16 cellular contexts compared by ENCODE assay signal in genomic region chr6:47439348-47439668, GRCh38. TPM values are rescaled to one million over a fixed set of nuclear protein-coding genes. Genes with fewer than 3 reads are reported as not detected.
DNase-seq lines count a peak whose midpoint lies in the region; ATAC-seq and TF ChIP-seq lines count a peak whose summit lies in the region.
"Had no signal": no experiment of that assay in that cellular context is flagged by ENCODE, and none has a peak within 500 bp of the region (broad histone marks: within the 10 kb centered on the region; RNA-seq: fewer than 3 reads in every experiment).

No MANE protein-coding gene starts in this region.

- peak overlapping the region; percentile 59 for H3K27ac Mint-ChIP-seq in stimulated activated naive B cell treated with anti-CD40 and anti-IgM and Interleukin-4, amounts not matched to agents 10 μg/mL and 1 μg/mL and 100 μg/mL, for 72 hours
- no peak overlapping the region for H3K27ac Mint-ChIP-seq in WTC11
- H3K27ac Mint-ChIP-seq: activated B cell treated with CpG ODN at 0.5 μM for 24 hours had no signal

- no peaks in the 10 kb centered on the region for H3K4me1 ChIP-seq in adrenal gland (replicated peaks in 1 of 2)
- H3K4me1 ChIP-seq: BLaER1 had no signal

- no peak for DNase-seq in stimulated activated naive B cell treated with anti-CD40 and anti-IgM and Interleukin-4, amounts not matched to agents 10 μg/mL and 1 μg/mL and 100 μg/mL, for 72 hours
- DNase-seq in adrenal gland (no peak), WTC11 (ENCODE audit: low spot score) (no peak)
- DNase-seq in stimulated activated CD4-positive, alpha-beta T cell treated with anti-CD3 and anti-CD28 coated beads, Interleukin-2, amount 100 ng/mL, for 48 hours: no peak
- DNase-seq: activated B cell treated with CpG ODN at 0.5 μM for 24 hours; activated naive CD4-positive, alpha-beta T cell; lower lobe of right lung; NCI-H2029 treated with DMSO at 0.1 percent for 48 hours; ovary; trophoblast cell had no signal

- H3K4me3 ChIP-seq in adrenal gland: no peak overlapping the region
- H3K4me3 ChIP-seq: BLaER1, lower lobe of right lung, ovary had no signal

- TF ChIP-seq CTCF in adrenal gland (IDR thresholded peaks at IDR 0.05) (no peak), WTC11 (IDR thresholded peaks at IDR 0.05) (no peak)

- H3K27me3 ChIP-seq in adrenal gland: no peaks in the 10 kb centered on the region
- H3K27me3 ChIP-seq: BLaER1, ovary had no signal

- intact Hi-C loops in adrenal gland (cut with DNase I): no loop called here

- TF ChIP-seq POLR2A in adrenal gland (IDR thresholded peaks at IDR 0.05): no peak

- WGBS in adrenal gland, 4 donors: 69 to 76% (median 70%) methylated on average over 2 of the region's 2 CpGs

- H3K9me3 ChIP-seq in adrenal gland (replicated peaks in 1 of 3): no peaks in the 10 kb centered on the region
- H3K9me3 ChIP-seq: lower lobe of right lung, ovary had no signal

- POLR2A ChIA-PET in WTC11 (lab: Charles Lee): no interaction called here

- peak overlapping the region in 1 of 2 donors; percentile 28 for H3K4me3 Mint-ChIP-seq in stimulated activated naive B cell treated with anti-CD40 and anti-IgM and Interleukin-4, amounts not matched to agents 10 μg/mL and 1 μg/mL and 100 μg/mL, for 72 hours
- H3K4me3 Mint-ChIP-seq in WTC11: no peak overlapping the region

- peaks cover 26 to 51% of the 10 kb centered on the region in 2 donors for H3K4me1 Mint-ChIP-seq in stimulated activated naive B cell treated with anti-CD40 and anti-IgM and Interleukin-4, amounts not matched to agents 10 μg/mL and 1 μg/mL and 100 μg/mL, for 72 hours
- no peaks in the 10 kb centered on the region for H3K4me1 Mint-ChIP-seq in WTC11

- no peak overlapping the region for H3K27ac ChIP-seq in adrenal gland
- H3K27ac ChIP-seq: BLaER1, epithelial cell of prostate, lower lobe of right lung, ovary had no signal

- H3K36me3 ChIP-seq in adrenal gland (replicated peaks in 1 of 2): no peaks in the 10 kb centered on the region
- H3K36me3 ChIP-seq: BLaER1, lower lobe of right lung, ovary had no signal

- peaks cover 0 to 2% of the 10 kb centered on the region in 2 donors for H3K36me3 Mint-ChIP-seq in stimulated activated naive B cell treated with anti-CD40 and anti-IgM and Interleukin-4, amounts not matched to agents 10 μg/mL and 1 μg/mL and 100 μg/mL, for 72 hours
- peaks cover 2% of the 10 kb centered on the region; the same call in 1 of the 2 replicates for H3K36me3 Mint-ChIP-seq in WTC11

- ATAC-seq in GM19043 (IDR thresholded peaks at IDR 0.05; ENCODE audit: low read depth, unreplicated experiment) (peak; percentile 20), HG02588 (IDR thresholded peaks at IDR 0.05; ENCODE audit: unreplicated experiment) (peak; percentile 40), HG03095 (IDR thresholded peaks at IDR 0.05; ENCODE audit: unreplicated experiment) (peak; percentile 33), HG03135 (IDR thresholded peaks at IDR 0.05; ENCODE audit: unreplicated experiment) (no peak), WTC11 (no peak)
- peak in 1 of 2 donors; percentile 54 for ATAC-seq in stimulated activated naive B cell treated with anti-CD40 and anti-IgM and Interleukin-4, amounts not matched to agents 10 μg/mL and 1 μg/mL and 100 μg/mL, for 72 hours (replicated peaks)

- CTCF ChIA-PET in WTC11 (lab: Charles Lee): no interaction called here

- H3K9me3 Mint-ChIP-seq in stimulated activated naive B cell treated with anti-CD40 and anti-IgM and Interleukin-4, amounts not matched to agents 10 μg/mL and 1 μg/mL and 100 μg/mL, for 72 hours: peaks cover 0 to 3% of the 10 kb centered on the region in 2 donors
- H3K9me3 Mint-ChIP-seq in WTC11: peaks cover 8% of the 10 kb centered on the region

- no peaks in the 10 kb centered on the region for H3K27me3 Mint-ChIP-seq in stimulated activated naive B cell treated with anti-CD40 and anti-IgM and Interleukin-4, amounts not matched to agents 10 μg/mL and 1 μg/mL and 100 μg/mL, for 72 hours
- H3K27me3 Mint-ChIP-seq in WTC11 (ENCODE audit: low read depth): peaks cover 2% of the 10 kb centered on the region; the same call in 1 of the 2 replicates
- H3K27me3 Mint-ChIP-seq: activated B cell treated with CpG ODN at 0.5 μM for 24 hours had no signal

TF ChIP-seq in WTC11, 78 proteins besides CTCF, POLR2A, EP300 and RAD21:
- TF ChIP-seq ZNF671 (CRISPR knock-in tag; IDR thresholded peaks at IDR 0.05): no peak
- TF ChIP-seq ZNF121 (CRISPR knock-in tag; IDR thresholded peaks at IDR 0.05): no peak
- TF ChIP-seq MXD4 (CRISPR knock-in tag; IDR thresholded peaks at IDR 0.05; ENCODE audit: borderline replicate concordance): no peak
- TF ChIP-seq NR3C1 (CRISPR knock-in tag; conservative IDR thresholded peaks at IDR 0.05; ENCODE audit: low read depth): no peak
- TF ChIP-seq STAT6 (CRISPR knock-in tag; conservative IDR thresholded peaks at IDR 0.05; ENCODE audit: low read depth): no peak
- TF ChIP-seq JUN (CRISPR knock-in tag; IDR thresholded peaks at IDR 0.05): no peak
- no peak for TF ChIP-seq RELA (CRISPR knock-in tag; IDR thresholded peaks at IDR 0.05; ENCODE audit: borderline replicate concordance)
- TF ChIP-seq ZBTB43 (CRISPR knock-in tag; IDR thresholded peaks at IDR 0.05): no peak
- TF ChIP-seq ESRRA (CRISPR knock-in tag; IDR thresholded peaks at IDR 0.05; ENCODE audit: borderline replicate concordance): no peak
- TF ChIP-seq TP53 (CRISPR knock-in tag; IDR thresholded peaks at IDR 0.05): no peak
- no peak for TF ChIP-seq E2F4 (CRISPR knock-in tag; IDR thresholded peaks at IDR 0.05; ENCODE audit: borderline replicate concordance, low read depth)
- TF ChIP-seq ZNF232 (CRISPR knock-in tag; IDR thresholded peaks at IDR 0.05): no peak
- TF ChIP-seq SOX15 (CRISPR knock-in tag; IDR thresholded peaks at IDR 0.05): no peak
- TF ChIP-seq IRF2 (CRISPR knock-in tag; IDR thresholded peaks at IDR 0.05; ENCODE audit: borderline replicate concordance, low read depth): no peak
- no peak for TF ChIP-seq USF2 (CRISPR knock-in tag; IDR thresholded peaks at IDR 0.05)
- TF ChIP-seq RORB (CRISPR knock-in tag; IDR thresholded peaks at IDR 0.05): no peak

RNA-seq across cellular contexts. Expression of gene CD2AP, which starts 38.3 kb away (rescaled TPM):
- total RNA-seq in adrenal gland: 10 to 100 TPM in 7 of 8 donors, 1 to 10 TPM in 1; 9.7 to 29.6 (median 20.2) TPM
- 10 to 100 TPM in 2 of 3 donors, 1 to 10 TPM in 1; 5.3 to 23.8 (median 10.5) TPM for polyA plus RNA-seq in adrenal gland
- 62.3 to 77.0 TPM (median 62.3 TPM) in 3 replicates for total RNA-seq in WTC11 (2021)

Comparison
In these comparisons a context has a peak if more than half of its experiments do, and no peak if none do; other contexts are left out.
1. ATAC-seq: peak in GM19043 (single experiment), HG02588 (single experiment) and HG03095 (single experiment); none in HG03135 (single experiment) and WTC11 (single experiment).